Comparison of ENCODE assay signal across 8 cellular contexts in genomic region chr16:11576427-11577289, GRCh38. TPM values are rescaled to one million over a fixed set of nuclear protein-coding genes. Genes with fewer than 3 reads are reported as not detected.
DNase-seq lines count a peak whose midpoint lies in the region; ATAC-seq, FAIRE-seq and TF ChIP-seq lines count a peak whose summit lies in the region.

No MANE protein-coding gene starts in this region.

- CTCF ChIA-PET in CD8-positive, alpha-beta memory T cell (lab: Charles Lee) = interaction anchor here (0.8 to 1.5 kb wide), 2 partner anchors 45 to 64 kb away, joined by 3 to 5 read pairs; no protein-coding TSS in a partner anchor

- DNase-seq in CD8-positive, alpha-beta memory T cell = no peak
- DNase-seq in HTR-8/SVneo (ENCODE audit: insufficient read length, low spot score) = no peak
- DNase-seq in epithelial cell of esophagus (ENCODE audit: low read depth) = peak; percentile 81
- no peak for DNase-seq in activated CD4-positive, CD25-positive, alpha-beta regulatory T cell (lab: John Stamatoyannopoulos, UW)
- no peak for DNase-seq in NOMO-1 treated with DMSO at 0.1 percent for 48 hours (lab: John Stamatoyannopoulos, UW; ENCODE audit: unreplicated experiment)
- DNase-seq in KBM-7 = no peak
- no peak for DNase-seq in cortex of kidney (lab: John Stamatoyannopoulos, UW)

- no peaks in the 10 kb centered on the region for H3K9me3 Mint-ChIP-seq in CD8-positive, alpha-beta memory T cell

- POLR2A ChIA-PET in CD8-positive, alpha-beta memory T cell (lab: Charles Lee) = interaction anchor here (0.6 to 1.8 kb wide), 4 partner anchors 8 to 42 kb away, joined by 3 to 8 read pairs (median 4); partner anchors contain the start of gene LITAF

- peaks cover 9 to 52% (median 21%) of the 10 kb centered on the region in 3 donors for H3K36me3 Mint-ChIP-seq in CD8-positive, alpha-beta memory T cell

- H3K36me3 ChIP-seq in CD8-positive, alpha-beta memory T cell (ENCODE audit: insufficient read depth, low read length) = no peaks in the 10 kb centered on the region

- H3K27ac Mint-ChIP-seq in CD8-positive, alpha-beta memory T cell = peak overlapping the region in 7 of 8 donors; percentile 63 to 93 (median 84)

- H3K4me1 ChIP-seq in CD8-positive, alpha-beta memory T cell (ENCODE audit: insufficient read depth, low read length) = peaks cover 89% of the 10 kb centered on the region

- H3K9me3 ChIP-seq in CD8-positive, alpha-beta memory T cell (ENCODE audit: low read length) = no peaks in the 10 kb centered on the region

- H3K4me3 ChIP-seq in CD8-positive, alpha-beta memory T cell (ENCODE audit: low read length) = no peak overlapping the region
- H3K4me3 ChIP-seq in epithelial cell of esophagus (ENCODE audit: low read length) = no peak overlapping the region

- no peaks in the 10 kb centered on the region for H3K27me3 ChIP-seq in CD8-positive, alpha-beta memory T cell (ENCODE audit: insufficient read depth, low read length, poor library complexity, severe bottlenecking)

- FAIRE-seq in HTR-8/SVneo (lab: Jason Lieb, UNC) = peak; percentile 9

- in situ Hi-C loops in KBM-7 (cut with MboI; ENCODE audit: low pct_unique_long_range_greater_than_20kb, low sequenced_read_pairs) = no loop called here

- peaks cover 0 to 3% of the 10 kb centered on the region in 2 donors for H3K27me3 Mint-ChIP-seq in CD8-positive, alpha-beta memory T cell

- H3K4me1 Mint-ChIP-seq in CD8-positive, alpha-beta memory T cell = peaks cover 71 to 90% (median 89%) of the 10 kb centered on the region in 3 donors

- H3K4me3 Mint-ChIP-seq in CD8-positive, alpha-beta memory T cell = peak overlapping the region; percentile 57 to 82 (median 73)

- peak; percentile 70 for ATAC-seq in GM19372 (IDR thresholded peaks at IDR 0.05; ENCODE audit: low read depth, unreplicated experiment)

- TF ChIP-seq CTCF in epithelial cell of esophagus (IDR thresholded peaks at IDR 0.05; ENCODE audit: insufficient read depth, low read depth, low read length, missing control alignments) = no peak

- H3K27ac ChIP-seq in CD8-positive, alpha-beta memory T cell (ENCODE audit: low read depth, low read length) = no peak overlapping the region

RNA-seq across cellular contexts. Expression of gene LITAF, which starts 10.1 kb away (rescaled TPM):
- 100 to 1,000 TPM; 199 to 201 TPM for total RNA-seq in CD8-positive, alpha-beta memory T cell
- polyA plus RNA-seq in CD8-positive, alpha-beta memory T cell = 629 TPM
